Comparison of ENCODE assay signal across 28 cellular contexts in genomic region chr2:232435805-232436204, GRCh38. TPM values are rescaled to one million over a fixed set of nuclear protein-coding genes. Genes with fewer than 3 reads are reported as not detected.
"Had no signal": no experiment of that assay in that cellular context is flagged by ENCODE, and none has a peak within 500 bp of the region (broad histone marks: within the 10 kb centered on the region; RNA-seq: fewer than 3 reads in every experiment).

No MANE protein-coding gene starts in this region.

- H3K79me2 ChIP-seq: parathyroid adenoma had no signal

- H3K36me3 ChIP-seq: ascending aorta, cardiac muscle cell, heart left ventricle, left ventricle myocardium inferior, right atrium auricular region, spleen, suprapubic skin, tibial nerve had no signal

- ATAC-seq: esophagus mucosa, heart left ventricle, T-cell had no signal

- H3K4me3 ChIP-seq: ascending aorta, cardiac muscle cell, coronary artery, dorsolateral prefrontal cortex, heart left ventricle, left ventricle myocardium inferior, right atrium auricular region, spleen, suprapubic skin, tibial nerve had no signal

- H2AFZ ChIP-seq: parathyroid adenoma had no signal

- H3K9me3 ChIP-seq: ascending aorta, heart left ventricle, left ventricle myocardium inferior, right atrium auricular region, spleen, suprapubic skin, tibial nerve had no signal

- H3K4me1 ChIP-seq: ascending aorta, parathyroid adenoma, right atrium auricular region, suprapubic skin, tibial nerve had no signal

- H3K27me3 ChIP-seq: ascending aorta, right atrium auricular region, tibial nerve had no signal

- H3K27ac ChIP-seq: ascending aorta, cardiac muscle cell, coronary artery, dorsolateral prefrontal cortex, heart left ventricle, left ventricle myocardium inferior, parathyroid adenoma, right atrium auricular region, spleen, suprapubic skin, tibial nerve had no signal

- DNase-seq: activated CD4-positive, alpha-beta T cell treated with anti-CD3 and anti-CD28 coated beads for 4 hours; activated CD4-positive, alpha-beta T cell treated with anti-CD3 and anti-CD28 coated beads, Interleukin-2, amount 50 U/mL, for 4 hours; activated effector memory CD4-positive, alpha-beta T cell treated with Interleukin-2 at 50 U/mL for 16 hours; activated naive CD4-positive, alpha-beta T cell treated with Interleukin-2 at 50 U/mL for 16 hours; activated naive CD8-positive, alpha-beta T cell treated with anti-CD3 and anti-CD28 coated beads for 36 hours; foreskin fibroblast; left ventricle myocardium inferior; mammary epithelial cell; naive B cell; nephron progenitor cell; nucleus accumbens; stimulated activated naive CD4-positive, alpha-beta T cell; T-cell had no signal

- H3K9ac ChIP-seq: parathyroid adenoma had no signal

RNA-seq across cellular contexts. Expression of gene ALPI, which starts 20.1 kb away (rescaled TPM):
- total RNA-seq: activated naive CD8-positive, alpha-beta T cell treated with anti-CD3 and anti-CD28 coated beads for 36 hours; ascending aorta; cardiac muscle cell; cerebellum; dorsolateral prefrontal cortex; esophagus mucosa; heart left ventricle; left ventricle myocardium inferior; mammary epithelial cell; mesothelial cell of epicardium; pulmonary artery endothelial cell; right atrium auricular region; spleen; suprapubic skin; T-cell; tibial nerve; urinary bladder had no signal
- polyA plus RNA-seq: cardiac muscle cell, heart left ventricle, mammary epithelial cell, spleen, urinary bladder had no signal

RNA-seq across cellular contexts. Expression of gene ALPG, which starts 29.2 kb away (rescaled TPM):
- total RNA-seq: activated naive CD8-positive, alpha-beta T cell treated with anti-CD3 and anti-CD28 coated beads for 36 hours; ascending aorta; cardiac muscle cell; cerebellum; esophagus mucosa; heart left ventricle; left ventricle myocardium inferior; mammary epithelial cell; mesothelial cell of epicardium; pulmonary artery endothelial cell; right atrium auricular region; spleen; suprapubic skin; tibial nerve; urinary bladder had no signal
- polyA plus RNA-seq: cardiac muscle cell, heart left ventricle, spleen, urinary bladder had no signal

RNA-seq across cellular contexts. Expression of gene ECEL1, which starts 51.8 kb away (rescaled TPM):
- total RNA-seq: esophagus mucosa, left ventricle myocardium inferior, mammary epithelial cell, pulmonary artery endothelial cell, right atrium auricular region had no signal
- polyA plus RNA-seq: mammary epithelial cell had no signal

RNA-seq across cellular contexts. Expression of gene ALPP, which starts 57.3 kb away (rescaled TPM):
- total RNA-seq: activated naive CD8-positive, alpha-beta T cell treated with anti-CD3 and anti-CD28 coated beads for 36 hours; ascending aorta; cardiac muscle cell; cerebellum; esophagus mucosa; heart left ventricle; left ventricle myocardium inferior; mammary epithelial cell; mesothelial cell of epicardium; pulmonary artery endothelial cell; right atrium auricular region; spleen; suprapubic skin; tibial nerve; urinary bladder had no signal
- polyA plus RNA-seq: cardiac muscle cell, heart left ventricle, spleen, urinary bladder had no signal
